Comparison of ENCODE assay signal across 12 cellular contexts in genomic region chr10:99555371-99556224, GRCh38. TPM values are rescaled to one million over a fixed set of nuclear protein-coding genes. Genes with fewer than 3 reads are reported as not detected.
DNase-seq lines count a peak whose midpoint lies in the region; ATAC-seq lines count a peak whose summit lies in the region.
"Had no signal": no experiment of that assay in that cellular context is flagged by ENCODE, and none has a peak within 500 bp of the region (broad histone marks: within the 10 kb centered on the region; RNA-seq: fewer than 3 reads in every experiment).

No MANE protein-coding gene starts in this region.

- H4K20me1 ChIP-seq in Karpas-422 (ENCODE audit: insufficient read depth, low read depth, low read length) = no peaks in the 10 kb centered on the region

- H3K9ac ChIP-seq in Karpas-422 (ENCODE audit: low read length) = no peak overlapping the region

- H3K27ac Mint-ChIP-seq in activated naive CD8-positive, alpha-beta T cell treated with anti-CD3 and anti-CD28 coated beads, Interleukin-2, amount 50 U/mL, for 24 hours = no peak overlapping the region

- H3K4me3 Mint-ChIP-seq in activated naive CD8-positive, alpha-beta T cell treated with anti-CD3 and anti-CD28 coated beads, Interleukin-2, amount 50 U/mL, for 24 hours = no peak overlapping the region

- H3K4me1 Mint-ChIP-seq in activated naive CD8-positive, alpha-beta T cell treated with anti-CD3 and anti-CD28 coated beads, Interleukin-2, amount 50 U/mL, for 24 hours = peaks cover 12% of the 10 kb centered on the region

- no peaks in the 10 kb centered on the region for H3K36me3 ChIP-seq in Karpas-422 (ENCODE audit: insufficient read depth, low read length)
- H3K36me3 ChIP-seq: stomach had no signal

- H2AFZ ChIP-seq in Karpas-422 (ENCODE audit: low read length) = no peak overlapping the region

- no peak overlapping the region for H3K4me3 ChIP-seq in Karpas-422 (ENCODE audit: low read length)
- H3K4me3 ChIP-seq: stomach had no signal

- H3K79me2 ChIP-seq in Karpas-422 (ENCODE audit: low read length) = no peaks in the 10 kb centered on the region

- no peak for DNase-seq in activated naive CD8-positive, alpha-beta T cell treated with anti-CD3 and anti-CD28 coated beads, Interleukin-2, amount 50 U/mL, for 24 hours
- DNase-seq in Karpas-422 (no peak), NCI-H526 (lab: John Stamatoyannopoulos, UW) (no peak), G401 (ENCODE audit: low spot score) (no peak), C1 segment of cervical spinal cord (lab: John Stamatoyannopoulos, UW) (no peak)
- DNase-seq: KBM-7, stomach had no signal

- H3K36me3 Mint-ChIP-seq in activated naive CD8-positive, alpha-beta T cell treated with anti-CD3 and anti-CD28 coated beads, Interleukin-2, amount 50 U/mL, for 24 hours (ENCODE audit: low read depth) = no peaks in the 10 kb centered on the region

- H3K27me3 ChIP-seq in Karpas-422 (ENCODE audit: low read length) = 0 out of 2 replicates have a peak, but pooled peaks cover 3% of the 10 kb centered on the region

- H3K4me2 ChIP-seq in Karpas-422 (ENCODE audit: low read depth, low read length, poor library complexity, severe bottlenecking) = no peak overlapping the region

- in situ Hi-C loops in G401 (cut with HindIII; ENCODE audit: low sequenced_read_pairs) = no loop called here

- H3K27me3 Mint-ChIP-seq in activated naive CD8-positive, alpha-beta T cell treated with anti-CD3 and anti-CD28 coated beads, Interleukin-2, amount 50 U/mL, for 24 hours = peaks cover 56% of the 10 kb centered on the region

- H3K9me2 ChIP-seq in Karpas-422 (replicated peaks; ENCODE audit: insufficient read depth, low read length) = no peaks in the 10 kb centered on the region

- no peaks in the 10 kb centered on the region for H3K9me3 Mint-ChIP-seq in activated naive CD8-positive, alpha-beta T cell treated with anti-CD3 and anti-CD28 coated beads, Interleukin-2, amount 50 U/mL, for 24 hours

- H3K27ac ChIP-seq in Karpas-422 (ENCODE audit: low read length) = no peak overlapping the region
- H3K27ac ChIP-seq: stomach had no signal

- H3K4me1 ChIP-seq in Karpas-422 (ENCODE audit: low read length) = no peaks in the 10 kb centered on the region
- H3K4me1 ChIP-seq: stomach had no signal

- no peaks in the 10 kb centered on the region for H3K9me3 ChIP-seq in Karpas-422 (ENCODE audit: low read length)
- H3K9me3 ChIP-seq: stomach had no signal

- ATAC-seq in GM18858 (IDR thresholded peaks at IDR 0.05; ENCODE audit: unreplicated experiment) (peak; percentile 84), GM21390 (IDR thresholded peaks at IDR 0.05; ENCODE audit: unreplicated experiment) (peak; percentile 95), HG03095 (IDR thresholded peaks at IDR 0.05; ENCODE audit: unreplicated experiment) (peak; percentile 89)
- ATAC-seq in activated naive CD8-positive, alpha-beta T cell treated with anti-CD3 and anti-CD28 coated beads, Interleukin-2, amount 50 U/mL, for 24 hours = peak; percentile 83
- ATAC-seq: sciatic nerve had no signal

RNA-seq across cellular contexts. Expression of gene NKX2-3, which starts 22.9 kb away (rescaled TPM):
- total RNA-seq in Karpas-422 (2014; rRNA removed; shearing (Covaris generic); ENCODE audit: low replicate concordance) = not detected in 2 replicates
- not detected in 2 replicates for total RNA-seq in G401 (2014; rRNA removed; shearing (Covaris generic))
- total RNA-seq: RPMI7951, sciatic nerve had no signal
